In the genomic region with DNA sequence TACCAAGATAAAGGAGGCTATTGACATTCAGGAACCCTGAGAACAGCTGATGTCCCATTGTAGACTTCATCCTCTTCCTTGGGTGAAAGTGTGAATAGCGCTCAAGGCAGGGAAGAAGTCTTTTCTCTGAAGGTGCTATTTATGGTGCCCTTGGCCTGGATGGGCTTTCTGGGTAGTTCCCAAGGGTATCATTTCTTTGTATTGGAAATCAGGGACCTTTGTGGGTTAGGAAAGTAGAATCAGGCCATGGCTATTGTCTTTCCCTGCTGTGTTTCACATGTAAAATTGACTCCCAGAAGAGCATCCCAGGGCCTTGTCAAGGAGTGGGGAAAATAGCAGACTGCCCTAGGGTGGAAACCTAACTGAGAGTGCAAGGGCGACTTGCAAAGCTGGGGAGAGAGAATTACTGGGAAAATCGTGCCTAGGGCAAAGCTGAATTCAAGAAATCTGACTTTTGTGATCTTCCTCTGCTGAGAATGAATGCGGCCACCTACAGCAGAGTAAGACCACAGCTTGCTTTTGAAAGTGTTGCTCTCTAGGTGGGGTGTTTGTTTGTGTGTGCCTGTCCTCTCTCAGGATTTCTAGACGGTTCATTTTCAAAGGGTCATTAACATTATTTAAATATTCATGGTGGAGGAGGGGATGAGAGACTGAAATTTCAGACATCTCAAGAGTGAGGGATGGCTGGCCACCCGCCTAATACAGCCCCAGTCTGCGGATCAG, we compare ENCODE assay signal across 8 cellular contexts.
DNase-seq lines count a peak whose midpoint lies in the region; ATAC-seq and TF ChIP-seq lines count a peak whose summit lies in the region.

No MANE protein-coding gene starts in this region.

- H3K79me2 ChIP-seq in OCI-LY3 (ENCODE audit: low read length), result peaks cover 39% of the 10 kb centered on the region

- peak overlapping the region; percentile 94 to 100 (median 99) for H3K4me2 ChIP-seq in BLaER1 treated with 17β-estradiol and CSF1 and Interleukin-3, amounts not matched to agents 10 nM and 100 nM
- H3K4me2 ChIP-seq in OCI-LY3 (ENCODE audit: low read length), result peak overlapping the region; percentile 99

- H3K9ac ChIP-seq in BLaER1 treated with 17β-estradiol and CSF1 and Interleukin-3, amounts not matched to agents 10 nM and 100 nM, result peak overlapping the region in 6 of 11 experiments; percentile 11 to 64 (median 44); a peak in 8 of 22 replicates
- peak overlapping the region; percentile 95 for H3K9ac ChIP-seq in OCI-LY3 (ENCODE audit: low read length)
- H3K9ac ChIP-seq in iPS-20b (ENCODE audit: low read depth, low read length), result peak overlapping the region; percentile 92; the same call in 1 of the 2 replicates

- peak overlapping the region in 9 of 10 experiments; percentile 58 to 75 (median 64); a peak in 17 of 20 replicates for H3K4me3 ChIP-seq in BLaER1 treated with 17β-estradiol and CSF1 and Interleukin-3, amounts not matched to agents 10 nM and 100 nM
- H3K4me3 ChIP-seq in OCI-LY3 (ENCODE audit: low read length) (peak overlapping the region; percentile 98), iPS-20b (ENCODE audit: low read length) (peak overlapping the region; percentile 93)

- no peaks in the 10 kb centered on the region for H3K9me3 ChIP-seq in BLaER1 treated with 17β-estradiol and CSF1 and Interleukin-3, amounts not matched to agents 10 nM and 100 nM (replicated peaks in 1 of 11)
- H3K9me3 ChIP-seq in OCI-LY3 (ENCODE audit: insufficient read depth, low read length), result no peaks in the 10 kb centered on the region
- H3K9me3 ChIP-seq in iPS-20b (ENCODE audit: insufficient read depth, low read depth, low read length), result no peaks in the 10 kb centered on the region

- peaks cover 50 to 61% (median 56%) of the 10 kb centered on the region in 11 experiments for H3K27me3 ChIP-seq in BLaER1 treated with 17β-estradiol and CSF1 and Interleukin-3, amounts not matched to agents 10 nM and 100 nM
- H3K27me3 ChIP-seq in OCI-LY3 (ENCODE audit: low read depth, low read length), result no peaks in the 10 kb centered on the region
- H3K27me3 ChIP-seq in iPS-20b (ENCODE audit: insufficient read depth, low read length), result peaks cover 24% of the 10 kb centered on the region

- peak overlapping the region; percentile 98 for H2AFZ ChIP-seq in OCI-LY3 (ENCODE audit: low read depth, low read length)

- TF ChIP-seq CTCF in OCI-LY3 (IDR thresholded peaks at IDR 0.05; ENCODE audit: low read depth, low read length), result no peak

- ATAC-seq in GM21528 (IDR thresholded peaks at IDR 0.05; ENCODE audit: low FRiP score, unreplicated experiment), result peak; percentile 7

- H4K20me1 ChIP-seq in BLaER1 treated with 17β-estradiol and CSF1 and Interleukin-3, amounts not matched to agents 10 nM and 100 nM, result peaks cover 0 to 20% (median 10%) of the 10 kb centered on the region in 11 experiments; a peak in 11 of 22 replicates
- peaks cover 19% of the 10 kb centered on the region for H4K20me1 ChIP-seq in OCI-LY3 (ENCODE audit: insufficient read depth, low read length)

- H3K4me1 ChIP-seq in BLaER1 treated with 17β-estradiol and CSF1 and Interleukin-3, amounts not matched to agents 10 nM and 100 nM, result peaks cover 16 to 38% (median 31%) of the 10 kb centered on the region in 10 experiments; a peak in 19 of 20 replicates
- H3K4me1 ChIP-seq in OCI-LY3 (ENCODE audit: low read length) (peaks cover 25% of the 10 kb centered on the region), iPS-20b (ENCODE audit: insufficient read depth, low read length) (peaks cover 19% of the 10 kb centered on the region)

- H3K27ac ChIP-seq in BLaER1 treated with 17β-estradiol and CSF1 and Interleukin-3, amounts not matched to agents 10 nM and 100 nM, result no peak overlapping the region
- H3K27ac ChIP-seq in OCI-LY3 (ENCODE audit: low read length) (peak overlapping the region; percentile 53), iPS-20b (ENCODE audit: low read length) (peak overlapping the region; percentile 68)

- H3K36me3 ChIP-seq in BLaER1 treated with 17β-estradiol and CSF1 and Interleukin-3, amounts not matched to agents 10 nM and 100 nM, result no peaks in the 10 kb centered on the region
- H3K36me3 ChIP-seq in OCI-LY3 (replicated peaks; ENCODE audit: low read depth, low read length), result peaks cover 7% of the 10 kb centered on the region
- no peaks in the 10 kb centered on the region for H3K36me3 ChIP-seq in iPS-20b (ENCODE audit: insufficient read depth, low read depth, low read length)

- no peak for DNase-seq in globus pallidus (ENCODE audit: low spot score)
- DNase-seq in NCI-H524 (lab: John Stamatoyannopoulos, UW), result no peak
- no peak for DNase-seq in NCI-H1105 treated with DMSO at 0.1 percent for 48 hours (lab: John Stamatoyannopoulos, UW)
- DNase-seq in SW480 (ENCODE audit: low spot score), result no peak

Comparison
In these comparisons a context has a peak if more than half of its experiments do, and no peak if none do; other contexts are left out.
1. H3K27ac ChIP-seq: peak in OCI-LY3 (single experiment) and iPS-20b (single experiment); none in BLaER1 treated with 17β-estradiol and CSF1 and Interleukin-3, amounts not matched to agents 10 nM and 100 nM (0 of 11).
2. H3K9ac ChIP-seq: peak in every context shown above with its lines; median percentile 95 in OCI-LY3; 92 in iPS-20b; 44 in BLaER1 treated with 17β-estradiol and CSF1 and Interleukin-3, amounts not matched to agents 10 nM and 100 nM.
3. Peak in every context shown above with its lines, with median percentiles within 50 percentile points of each other: H3K4me3 ChIP-seq.